8 cellular contexts compared by ENCODE assay signal in the genomic region with DNA sequence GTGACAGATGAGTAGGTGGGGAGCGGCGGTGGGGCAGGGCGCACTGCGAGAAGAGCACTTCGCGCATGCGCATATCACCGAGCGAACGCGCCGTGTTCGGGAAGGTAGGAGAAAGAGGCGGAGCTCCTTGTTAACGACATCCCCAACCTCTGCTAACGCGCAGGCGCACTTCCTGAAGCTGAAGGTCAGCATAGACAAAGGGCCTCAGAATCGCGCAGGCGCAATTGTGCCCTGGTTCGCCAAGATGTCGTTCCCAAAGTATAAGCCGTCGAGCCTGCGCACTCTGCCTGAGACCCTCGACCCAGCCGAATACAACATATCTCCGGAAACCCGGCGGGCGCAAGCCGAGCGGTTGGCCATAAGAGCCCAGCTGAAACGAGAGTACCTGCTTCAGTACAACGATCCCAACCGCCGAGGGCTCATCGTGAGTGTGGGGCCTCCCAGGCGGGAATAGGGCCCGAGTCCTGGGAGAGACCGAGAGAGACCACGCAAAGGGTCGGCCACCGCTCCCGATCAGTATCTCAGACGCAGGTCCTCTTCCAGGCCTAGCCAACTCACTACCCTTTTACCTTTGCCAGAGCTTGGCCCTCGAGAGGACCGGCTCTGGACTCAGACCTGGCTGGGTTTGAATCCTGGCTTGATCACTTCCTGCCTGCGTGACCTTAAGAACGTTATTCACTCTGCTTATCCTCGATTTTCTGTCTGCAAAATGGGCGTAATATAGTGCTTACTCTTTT. TPM values are rescaled to one million over a fixed set of nuclear protein-coding genes. Genes with fewer than 3 reads are reported as not detected.
DNase-seq lines count a peak whose midpoint lies in the region; ATAC-seq lines count a peak whose summit lies in the region.

A gene (plus strand): TSS at position 221 of the 737 bp plus-strand sequence. CDS start 24 bp downstream, at position 245.

- ATAC-seq in GM21360 (IDR thresholded peaks at IDR 0.05; ENCODE audit: unreplicated experiment): peak; percentile 94

- H3K9me3 ChIP-seq in effector memory CD4-positive, alpha-beta T cell (ENCODE audit: control insufficient read depth, low read length): no peaks in the 10 kb centered on the region

- no peaks in the 10 kb centered on the region for H3K27me3 ChIP-seq in effector memory CD4-positive, alpha-beta T cell (replicated peaks; ENCODE audit: control insufficient read depth, insufficient read depth, low read length, poor library complexity, severe bottlenecking)

- H3K4me3 ChIP-seq in effector memory CD4-positive, alpha-beta T cell (ENCODE audit: insufficient read depth, low read depth, low read length, poor library complexity, severe bottlenecking): peak within 1 kb of the TSS; percentile 76

- DNase-seq in COLO668 (lab: John Stamatoyannopoulos, UW; ENCODE audit: unreplicated experiment): peak; percentile 96
- peak; percentile 98 for DNase-seq in HT1080 (ENCODE audit: low read depth)
- peak; percentile 98 for DNase-seq in NOMO-1 treated with DMSO at 0.1 percent for 48 hours (lab: John Stamatoyannopoulos, UW; ENCODE audit: unreplicated experiment)
- DNase-seq in activated CD8-positive, alpha-beta memory T cell treated with anti-CD3 and anti-CD28 coated beads for 4 hours (ENCODE audit: low read depth in 2 of 2): peak; percentile 91 to 94
- DNase-seq in effector memory CD4-positive, alpha-beta T cell: peak; percentile 91 to 97 (median 95)
- DNase-seq in lung microvascular endothelial cell (ENCODE audit: low read depth in 2 of 2): peak; percentile 99
- peak; percentile 90 to 93 (median 91) for DNase-seq in stimulated activated CD4-positive, alpha-beta T cell treated with anti-CD3 and anti-CD28 coated beads, TNF-alpha, amount 100 ng/mL, for 48 hours (ENCODE audit: low read depth in 3 of 3)

- no peaks in the 10 kb centered on the region for H3K4me1 ChIP-seq in effector memory CD4-positive, alpha-beta T cell (ENCODE audit: control insufficient read depth, insufficient read depth, low read length, poor library complexity, severe bottlenecking)

- H3K36me3 ChIP-seq in effector memory CD4-positive, alpha-beta T cell (ENCODE audit: control insufficient read depth, insufficient read depth, low read length): peaks cover 15% of the 10 kb centered on the region

- H3K27ac ChIP-seq in effector memory CD4-positive, alpha-beta T cell (ENCODE audit: insufficient read depth, low read length, poor library complexity, severe bottlenecking): peak within 1 kb of the TSS; percentile 94

RNA-seq across cellular contexts. Expression of the gene that starts here (rescaled TPM):
- total RNA-seq in HT1080 (2014; rRNA removed; shearing (Covaris generic)): 188 and 294 TPM in 2 replicates
- polyA plus RNA-seq in HT1080 (2015; cell fraction: cytosol; rRNA removed): 208 and 296 TPM in 2 replicates
- 107 and 138 TPM in 2 replicates for polyA plus RNA-seq in HT1080 (2015; cell fraction: nucleus; rRNA removed)
- total RNA-seq in lung microvascular endothelial cell: 23.8 and 24.6 TPM in 2 replicates

Comparison
In these comparisons a context has a peak if more than half of its experiments do, and no peak if none do; other contexts are left out.
1. Peak in every context shown above with its lines: DNase-seq, ATAC-seq, H3K4me3 ChIP-seq and H3K27ac ChIP-seq.